ENCODE assay signal across 11 cellular contexts in the genomic region with DNA sequence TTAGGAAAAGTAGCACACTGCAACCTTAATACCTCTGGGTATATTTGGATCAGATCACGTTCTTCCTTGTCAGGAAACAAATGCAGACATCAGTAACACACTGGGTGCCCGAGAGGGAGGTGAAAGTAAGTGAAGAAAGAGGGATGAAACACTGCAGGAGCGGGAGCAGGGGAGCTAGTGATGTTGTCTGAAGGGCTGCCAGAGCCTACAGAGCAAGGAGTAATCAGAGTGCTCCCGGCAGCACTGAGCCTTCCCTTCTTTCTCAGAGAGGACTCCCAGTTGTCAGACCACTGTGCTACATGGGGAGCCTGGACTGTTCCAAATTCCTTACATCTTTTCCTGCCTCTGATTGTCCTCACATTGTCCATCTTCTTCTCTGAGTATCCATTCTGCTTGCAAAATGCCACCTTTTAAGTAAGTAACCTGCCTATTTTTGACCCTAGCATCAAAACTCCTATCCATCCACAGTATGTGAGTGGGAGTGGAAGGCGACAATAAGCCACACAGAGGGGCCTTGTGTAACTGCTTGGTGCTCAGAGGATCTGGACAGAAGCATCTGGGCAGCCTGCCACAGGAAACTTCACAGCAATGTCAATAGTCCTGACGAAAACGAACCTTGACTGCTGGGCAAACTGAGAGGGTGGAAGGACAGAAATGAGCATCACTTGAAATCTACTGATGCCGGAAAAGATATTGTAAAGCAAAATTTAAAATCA. TPM values are rescaled to one million over a fixed set of nuclear protein-coding genes. Genes with fewer than 3 reads are reported as not detected.
A peak's percentile ranks its signal among the peaks of the same experiment; 100 is the strongest.
DNase-seq lines count a peak whose midpoint lies in the region; ATAC-seq, FAIRE-seq and TF ChIP-seq lines count a peak whose summit lies in the region.
"Had no signal": no experiment of that assay in that cellular context is flagged by ENCODE, and none has a peak within 500 bp of the region (broad histone marks: within the 10 kb centered on the region; RNA-seq: fewer than 3 reads in every experiment).

No MANE protein-coding gene starts in this region.

- in situ Hi-C loops in brain microvascular endothelial cell (cut with HindIII; ENCODE audit: low pct_ligation_motif_present, low sequenced_read_pairs), result no loop called here

- H3K36me3 Mint-ChIP-seq in stimulated activated effector memory CD8-positive, alpha-beta T cell treated with anti-CD3 and anti-CD28 coated beads, Interleukin-12 subunit alpha, Interleukin-12 subunit beta, amount 100 ng/mL, for 72 hours, result no peaks in the 10 kb centered on the region

- TF ChIP-seq CTCF in brain microvascular endothelial cell (IDR thresholded peaks at IDR 0.05; ENCODE audit: low read depth, low read length, missing control alignments) (no peak), left lung (IDR thresholded peaks at IDR 0.05) (no peak)

- peaks cover 16% of the 10 kb centered on the region for H3K4me1 Mint-ChIP-seq in stimulated activated effector memory CD8-positive, alpha-beta T cell treated with anti-CD3 and anti-CD28 coated beads, Interleukin-12 subunit alpha, Interleukin-12 subunit beta, amount 100 ng/mL, for 72 hours

- DNase-seq in HTR-8/SVneo (ENCODE audit: insufficient read length, low spot score) (no peak), brain microvascular endothelial cell (peak; percentile 39), left lung (no peak), AML-193 (lab: John Stamatoyannopoulos, UW) (no peak), T-helper 1 cell (no peak), NCI-H345 treated with DMSO at 0.1 percent for 48 hours (lab: John Stamatoyannopoulos, UW; ENCODE audit: unreplicated experiment) (no peak)
- DNase-seq in stimulated activated effector memory CD8-positive, alpha-beta T cell treated with anti-CD3 and anti-CD28 coated beads, Interleukin-12 subunit alpha, Interleukin-12 subunit beta, amount 100 ng/mL, for 72 hours (ENCODE audit: low spot score in 2 of 2), result no peak
- DNase-seq: activated CD4-positive, alpha-beta T cell treated with anti-CD3 and anti-CD28 coated beads for 1 hour; foreskin melanocyte had no signal

- no peaks in the 10 kb centered on the region for H3K9me3 ChIP-seq in left lung

- H3K4me3 ChIP-seq in brain microvascular endothelial cell (ENCODE audit: low read depth, low read length), result no peak overlapping the region
- H3K4me3 ChIP-seq in left lung, result no peak overlapping the region

- peak overlapping the region; percentile 18 for H3K27ac Mint-ChIP-seq in stimulated activated effector memory CD8-positive, alpha-beta T cell treated with anti-CD3 and anti-CD28 coated beads, Interleukin-12 subunit alpha, Interleukin-12 subunit beta, amount 100 ng/mL, for 72 hours

- intact Hi-C loops in left lung (cut with DNase I), result no loop called here

- H3K27ac ChIP-seq in brain microvascular endothelial cell (no peak overlapping the region), left lung (peak overlapping the region in 1 of 2 donors; percentile 8)
- H3K27ac ChIP-seq: KMS-11 had no signal

- H3K9me3 Mint-ChIP-seq in stimulated activated effector memory CD8-positive, alpha-beta T cell treated with anti-CD3 and anti-CD28 coated beads, Interleukin-12 subunit alpha, Interleukin-12 subunit beta, amount 100 ng/mL, for 72 hours, result no peaks in the 10 kb centered on the region

- peak; percentile 23 for FAIRE-seq in HTR-8/SVneo (lab: Jason Lieb, UNC)

- H3K36me3 ChIP-seq in brain microvascular endothelial cell (replicated peaks), result no peaks in the 10 kb centered on the region
- H3K36me3 ChIP-seq in left lung, result no peaks in the 10 kb centered on the region

- peaks cover 6 to 31% of the 10 kb centered on the region in 2 donors for H3K4me1 ChIP-seq in left lung

- ATAC-seq in left lung, result peak; percentile 63
- ATAC-seq in stimulated activated effector memory CD8-positive, alpha-beta T cell treated with anti-CD3 and anti-CD28 coated beads, Interleukin-12 subunit alpha, Interleukin-12 subunit beta, amount 100 ng/mL, for 72 hours, result no peak
- no peak for ATAC-seq in HG03354 (IDR thresholded peaks at IDR 0.05; ENCODE audit: poor library complexity, severe bottlenecking, unreplicated experiment)

- no peak overlapping the region for H3K4me3 Mint-ChIP-seq in stimulated activated effector memory CD8-positive, alpha-beta T cell treated with anti-CD3 and anti-CD28 coated beads, Interleukin-12 subunit alpha, Interleukin-12 subunit beta, amount 100 ng/mL, for 72 hours

- H3K27me3 ChIP-seq in brain microvascular endothelial cell (replicated peaks) (no peaks in the 10 kb centered on the region), left lung (no peaks in the 10 kb centered on the region)

RNA-seq across cellular contexts. Expression of a gene that starts 10.8 kb away (rescaled TPM):
- 10 to 100 TPM; 28.4 to 32.9 TPM for total RNA-seq in left lung
